Comparison of ENCODE assay signal across 19 cellular contexts in genomic region chr20:38766071-38766470, GRCh38. TPM values are rescaled to one million over a fixed set of nuclear protein-coding genes. Genes with fewer than 3 reads are reported as not detected.
"Had no signal": no experiment of that assay in that cellular context is flagged by ENCODE, and none has a peak within 500 bp of the region (broad histone marks: within the 10 kb centered on the region; RNA-seq: fewer than 3 reads in every experiment).

No MANE protein-coding gene starts in this region.

- H3K4me1 ChIP-seq: right atrium auricular region had no signal

- H3K9me3 Mint-ChIP-seq: activated B cell treated with CpG ODN at 0.5 μM for 24 hours; activated CD4-positive, alpha-beta T cell treated with anti-CD3 and anti-CD28 coated beads, Interleukin-2, amount 10 ng/mL, durations not matched to agents 24 days and 14 days; activated naive CD4-positive, alpha-beta T cell treated with anti-CD3 and anti-CD28 coated beads, Interleukin-2, amount 50 U/mL, for 24 hours; dendritic cell treated with granulocyte-macrophage colony-stimulating factor and Interleukin-4, amounts not matched to agents 40 ng/mL and 50 ng/mL, for 4 days; natural killer cell; stimulated activated effector memory CD8-positive, alpha-beta T cell treated with anti-CD3 and anti-CD28 coated beads, Interleukin-12 subunit alpha, Interleukin-12 subunit beta, amount 100 ng/mL, for 72 hours; type B pancreatic cell had no signal

- ATAC-seq: left lung; natural killer cell; SK-N-SH treated with all-trans-retinoic acid at 6 μM for 48 hours; stimulated activated effector memory CD8-positive, alpha-beta T cell treated with anti-CD3 and anti-CD28 coated beads, Interleukin-12 subunit alpha, Interleukin-12 subunit beta, amount 100 ng/mL, for 72 hours had no signal

- H3K9me3 ChIP-seq: left lung, right atrium auricular region had no signal

- DNase-seq: activated B cell treated with CpG ODN at 0.5 μM for 24 hours; activated CD4-positive, alpha-beta T cell treated with anti-CD3 and anti-CD28 coated beads, Interleukin-2, amount 10 ng/mL, durations not matched to agents 24 days and 14 days; activated CD8-positive, alpha-beta memory T cell treated with anti-CD3 and anti-CD28 coated beads for 24 hours; erythroblast; glutamatergic neuron; left lung; natural killer cell had no signal

- H3K4me1 Mint-ChIP-seq: activated B cell treated with CpG ODN at 0.5 μM for 24 hours had no signal

- H3K27ac ChIP-seq: left lung, right atrium auricular region had no signal

- H3K4me3 ChIP-seq: left lung, right atrium auricular region, smooth muscle cell had no signal

- H3K27ac Mint-ChIP-seq: activated B cell treated with CpG ODN at 0.5 μM for 24 hours; activated CD4-positive, alpha-beta T cell treated with anti-CD3 and anti-CD28 coated beads, Interleukin-2, amount 10 ng/mL, durations not matched to agents 24 days and 14 days; activated naive CD4-positive, alpha-beta T cell treated with anti-CD3 and anti-CD28 coated beads, Interleukin-2, amount 50 U/mL, for 24 hours; dendritic cell treated with granulocyte-macrophage colony-stimulating factor and Interleukin-4, amounts not matched to agents 40 ng/mL and 50 ng/mL, for 4 days; natural killer cell; type B pancreatic cell had no signal

- H3K27me3 Mint-ChIP-seq: activated B cell treated with CpG ODN at 0.5 μM for 24 hours; activated CD4-positive, alpha-beta T cell treated with anti-CD3 and anti-CD28 coated beads, Interleukin-2, amount 10 ng/mL, durations not matched to agents 24 days and 14 days; activated naive CD4-positive, alpha-beta T cell treated with anti-CD3 and anti-CD28 coated beads, Interleukin-2, amount 50 U/mL, for 24 hours; dendritic cell treated with granulocyte-macrophage colony-stimulating factor and Interleukin-4, amounts not matched to agents 40 ng/mL and 50 ng/mL, for 4 days; type B pancreatic cell had no signal

- H3K27me3 ChIP-seq: left lung, right atrium auricular region had no signal

- H3K4me3 Mint-ChIP-seq: activated B cell treated with CpG ODN at 0.5 μM for 24 hours; activated CD4-positive, alpha-beta T cell treated with anti-CD3 and anti-CD28 coated beads, Interleukin-2, amount 10 ng/mL, durations not matched to agents 24 days and 14 days; activated naive CD4-positive, alpha-beta T cell treated with anti-CD3 and anti-CD28 coated beads, Interleukin-2, amount 50 U/mL, for 24 hours; dendritic cell treated with granulocyte-macrophage colony-stimulating factor and Interleukin-4, amounts not matched to agents 40 ng/mL and 50 ng/mL, for 4 days; natural killer cell; stimulated activated effector memory CD8-positive, alpha-beta T cell treated with anti-CD3 and anti-CD28 coated beads, Interleukin-12 subunit alpha, Interleukin-12 subunit beta, amount 100 ng/mL, for 72 hours; type B pancreatic cell had no signal

RNA-seq across cellular contexts. Expression of gene PPP1R16B, which starts 39.4 kb away (rescaled TPM):
- total RNA-seq: fibroblast of villous mesenchyme, smooth muscle cell had no signal
- polyA plus RNA-seq: smooth muscle cell had no signal

RNA-seq across cellular contexts. Expression of gene SLC32A1, which starts 41.8 kb away (rescaled TPM):
- total RNA-seq: activated B cell treated with CpG ODN at 0.5 μM for 24 hours; activated CD4-positive, alpha-beta T cell treated with anti-CD3 and anti-CD28 coated beads, Interleukin-2, amount 10 ng/mL, durations not matched to agents 24 days and 14 days; cardiac septum; fibroblast of villous mesenchyme; left lung; mucosa of gallbladder; natural killer cell; posterior vena cava; right atrium auricular region; smooth muscle cell; T-helper 1 cell treated with Interleukin-12 subunit alpha and Interleukin-12 subunit beta and Interleukin-4 antibody, amounts not matched to agents 30 ng/mL and 1 ng/mL, for 36 hours had no signal
- polyA plus RNA-seq: smooth muscle cell had no signal
